In the genomic region with DNA sequence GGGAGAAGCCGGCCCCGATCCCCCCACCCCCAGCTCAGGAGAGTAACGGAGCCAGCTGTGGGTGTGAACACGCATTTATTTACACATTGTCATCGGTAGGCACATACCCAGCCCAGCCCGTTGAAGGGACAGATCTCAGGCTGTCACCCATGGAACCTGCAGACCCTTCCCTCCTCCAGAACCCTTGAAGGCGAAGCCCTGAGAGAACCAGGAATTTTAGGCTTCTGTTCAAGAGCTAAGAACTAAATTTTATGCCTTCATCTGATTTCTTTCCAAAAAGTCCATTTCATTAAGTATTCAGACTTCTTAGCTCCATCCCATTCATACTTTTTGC, we compare ENCODE assay signal across 8 cellular contexts. TPM values are rescaled to one million over a fixed set of nuclear protein-coding genes. Genes with fewer than 3 reads are reported as not detected.
DNase-seq lines count a peak whose midpoint lies in the region; ATAC-seq and TF ChIP-seq lines count a peak whose summit lies in the region.

No MANE protein-coding gene starts in this region.

- H3K4me1 Mint-ChIP-seq in natural killer cell = peaks cover 36 to 45% of the 10 kb centered on the region in 2 donors

- intact Hi-C loops in natural killer cell (cut with micrococcal nuclease) = loop anchor here (1.0 to 10.0 kb wide), 3 partner anchors 33 to 1260 kb away; a partner anchor contains a TSS
- intact Hi-C loops in posterior cingulate gyrus (cut with DNase I) = no loop called here

- ATAC-seq in HG03354 (IDR thresholded peaks at IDR 0.05; ENCODE audit: poor library complexity, severe bottlenecking, unreplicated experiment) (peak; percentile 17), natural killer cell (peak; percentile 16 to 22 (median 20))

- H3K27me3 Mint-ChIP-seq in natural killer cell (ENCODE audit: low read depth in 2 of 2) = peaks cover 0 to 7% of the 10 kb centered on the region in 2 donors

- H3K9me3 Mint-ChIP-seq in natural killer cell = no peaks in the 10 kb centered on the region

- DNase-seq in cardiac fibroblast (ENCODE audit: low read depth in 2 of 2) = no peak
- DNase-seq in natural killer cell = no peak
- no peak for DNase-seq in HT-29 (ENCODE audit: low spot score)
- DNase-seq in NCI-H146 (lab: John Stamatoyannopoulos, UW) = no peak
- DNase-seq in GM13977 (ENCODE audit: low spot score) = no peak
- DNase-seq in posterior cingulate gyrus = no peak

- 0 out of 2 replicates have a peak, but pooled peaks cover 2% of the 10 kb centered on the region for H3K4me1 ChIP-seq in ES-I3 (ENCODE audit: insufficient read depth, low read length)

- peak overlapping the region; percentile 94 to 97 for H3K4me3 ChIP-seq in cardiac fibroblast (replicated peaks in 1 of 2; ENCODE audit: low read depth in 2 of 2, low read length in 2 of 2)

- peak overlapping the region; percentile 98 for H3K4me3 Mint-ChIP-seq in natural killer cell

- no peaks in the 10 kb centered on the region; the same call in 1 of the 2 replicates for H3K36me3 ChIP-seq in ES-I3 (ENCODE audit: insufficient read depth, low read length)

- H3K9ac ChIP-seq in ES-I3 (ENCODE audit: low read depth, low read length) = peak overlapping the region; percentile 92; the same call in 1 of the 2 replicates

- H3K36me3 Mint-ChIP-seq in natural killer cell = no peaks in the 10 kb centered on the region

- in situ Hi-C loops in GM13977 (cut with MboI; ENCODE audit: low pct_unique_long_range_greater_than_20kb, low sequenced_read_pairs, unreplicated experiment) = no loop called here

- TF ChIP-seq CTCF in cardiac fibroblast (IDR thresholded peaks at IDR 0.05; ENCODE audit: low read depth, low read length) = no peak
- TF ChIP-seq CTCF in natural killer cell (IDR thresholded peaks at IDR 0.05) = no peak
- TF ChIP-seq CTCF in GM13977 (IDR thresholded peaks at IDR 0.05; ENCODE audit: extremely low read depth, insufficient read depth, missing control alignments) = no peak

- H3K27ac Mint-ChIP-seq in natural killer cell = peak overlapping the region; percentile 96

- H3K9me3 ChIP-seq in ES-I3 (ENCODE audit: control insufficient read depth, insufficient read depth, low read length) = no peaks in the 10 kb centered on the region

RNA-seq across cellular contexts. Expression of a gene that starts 0.4 kb away (rescaled TPM):
- 10 to 100 TPM; 48.1 to 55.6 (median 48.2) TPM for total RNA-seq in natural killer cell
- 74.9 and 92.2 TPM in 2 replicates for total RNA-seq in HT-29 (2014; rRNA removed; shearing (Covaris generic))

RNA-seq across cellular contexts. Expression of a gene that starts 2.1 kb away (rescaled TPM):
- 1 to 10 TPM; 2.0 to 4.2 (median 2.5) TPM for total RNA-seq in natural killer cell
- 26.8 and 30.5 TPM in 2 replicates for total RNA-seq in HT-29 (2014; rRNA removed; shearing (Covaris generic))

RNA-seq across cellular contexts. Expression of a gene that starts 9.0 kb away (rescaled TPM):
- 1 to 10 TPM; 1.3 to 7.9 (median 2.5) TPM for total RNA-seq in natural killer cell
- 18.8 and 21.0 TPM in 2 replicates for total RNA-seq in HT-29 (2014; rRNA removed; shearing (Covaris generic))

RNA-seq across cellular contexts. Expression of a gene that starts 26.3 kb away (rescaled TPM):
- 1 to 10 TPM; 1.5 to 1.8 (median 1.6) TPM for total RNA-seq in natural killer cell
- 40.3 and 44.9 TPM in 2 replicates for total RNA-seq in HT-29 (2014; rRNA removed; shearing (Covaris generic))

RNA-seq across cellular contexts. Expression of a gene that starts 28.4 kb away (rescaled TPM):
- under 1 TPM; 0.23 to 0.40 (median 0.32) TPM for total RNA-seq in natural killer cell
- total RNA-seq in HT-29 (2014; rRNA removed; shearing (Covaris generic)) = not detected in 2 replicates
